In the genomic region with DNA sequence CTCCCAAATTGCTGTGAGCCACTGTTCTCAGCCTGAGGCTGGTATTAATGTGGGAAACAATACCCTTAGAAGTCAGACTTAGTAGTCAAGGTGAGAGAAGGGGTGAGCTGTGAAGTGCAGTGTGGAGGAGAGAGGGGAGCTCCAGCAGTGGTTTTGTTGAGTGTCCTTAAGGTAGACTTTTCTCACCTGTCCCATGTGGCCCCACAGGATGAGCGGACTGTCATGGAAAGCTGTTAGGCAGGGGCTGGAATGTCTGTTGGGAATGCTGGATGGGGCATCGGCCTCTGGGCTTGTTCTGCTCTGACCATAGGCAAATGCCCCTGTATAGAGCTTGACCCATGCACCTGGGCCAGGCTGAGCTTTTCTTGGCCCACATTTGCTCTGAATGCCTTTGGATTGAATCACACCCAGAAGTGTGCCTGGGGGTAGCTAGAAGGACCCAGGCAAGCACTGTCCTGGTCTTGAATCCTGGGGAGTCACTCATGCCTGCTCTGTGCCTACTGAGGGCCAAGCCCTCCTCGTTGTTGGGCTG, we compare ENCODE assay signal across 9 cellular contexts. TPM values are rescaled to one million over a fixed set of nuclear protein-coding genes. Genes with fewer than 3 reads are reported as not detected.
DNase-seq lines count a peak whose midpoint lies in the region; ATAC-seq and TF ChIP-seq lines count a peak whose summit lies in the region.
"Had no signal": no experiment of that assay in that cellular context is flagged by ENCODE, and none has a peak within 500 bp of the region (broad histone marks: within the 10 kb centered on the region; RNA-seq: fewer than 3 reads in every experiment).

No MANE protein-coding gene starts in this region.

- H3K4me3 Mint-ChIP-seq in CD14-positive monocyte (no peak overlapping the region), nephron progenitor cell (no peak overlapping the region)

- no peak overlapping the region for H3K4me3 ChIP-seq in A673 (ENCODE audit: low read depth, low read length, poor library complexity, severe bottlenecking)

- H3K36me3 ChIP-seq in A673 (ENCODE audit: insufficient read depth, low read length, poor library complexity, severe bottlenecking): no peaks in the 10 kb centered on the region

- TF ChIP-seq RAD21 in Ishikawa (IDR thresholded peaks at IDR 0.05; ENCODE audit: low read depth): no peak

- H3K27ac Mint-ChIP-seq in CD14-positive monocyte (peak overlapping the region; percentile 53 to 99 (median 97)), nephron progenitor cell (peak overlapping the region; percentile 78)

- CTCF ChIA-PET in A673 (lab: Charles Lee): no interaction called here

- peaks cover under 1% of the 10 kb centered on the region for H3K9me3 ChIP-seq in A673 (ENCODE audit: low read depth, low read length, poor library complexity, severe bottlenecking)

- H3K9me3 Mint-ChIP-seq in CD14-positive monocyte: peaks cover 0 to 3% (median 0%) of the 10 kb centered on the region in 7 donors
- H3K9me3 Mint-ChIP-seq in nephron progenitor cell: peaks cover 6% of the 10 kb centered on the region

- DNase-seq in CD14-positive monocyte (ENCODE audit: low spot score): peak; percentile 7
- DNase-seq in nephron progenitor cell: no peak
- no peak for DNase-seq in A673 (ENCODE audit: low spot score)
- DNase-seq in medulla oblongata (ENCODE audit: extremely low spot score): no peak
- DNase-seq: NK-92 treated with Interleukin-12 subunit alpha and Interleukin-12 subunit beta, amount 100 ng/mL, for 24 hours had no signal

- 0 out of 2 replicates have a peak, but pooled peaks have one; percentile 13 for TF ChIP-seq EP300 in Ishikawa (IDR thresholded peaks at IDR 0.05; ENCODE audit: borderline replicate concordance)

- H3K4me1 Mint-ChIP-seq in CD14-positive monocyte (peaks cover 93% of the 10 kb centered on the region), nephron progenitor cell (peaks cover 75% of the 10 kb centered on the region)

- intact Hi-C loops in CD14-positive monocyte (cut with micrococcal nuclease) (loop anchor here in 1 of 2 donors (2.0 to 5.0 kb wide), 2 partner anchors 15 to 44 kb away; no protein-coding TSS in a partner anchor), A673 (cut with micrococcal nuclease; ENCODE audit: unreplicated experiment) (no loop called here)

- POLR2A ChIA-PET in A673 (lab: Charles Lee; ENCODE audit: low non-redundant PET): no interaction called here

- no TSS peak for BruUV-seq in A673 (replicated peaks; lab: Mats Ljungman, UMichigan)

- no peaks in the 10 kb centered on the region for H3K27me3 ChIP-seq in A673 (replicated peaks; ENCODE audit: insufficient read depth, low read depth, low read length, poor library complexity)

- H3K27ac ChIP-seq in cingulate gyrus (ENCODE audit: low read depth, low read length) (peak overlapping the region; percentile 55), A673 (ENCODE audit: low read depth, low read length, poor library complexity, severe bottlenecking) (no peak overlapping the region)

- H3K27me3 Mint-ChIP-seq in CD14-positive monocyte (ENCODE audit: low read depth in 3 of 3) (no peaks in the 10 kb centered on the region), nephron progenitor cell (ENCODE audit: low read depth, poor library complexity) (peaks cover 5% of the 10 kb centered on the region)

- no peak for ATAC-seq in HG02885 (IDR thresholded peaks at IDR 0.05; ENCODE audit: poor library complexity, unreplicated experiment)
- ATAC-seq in HG03354 (IDR thresholded peaks at IDR 0.05; ENCODE audit: poor library complexity, severe bottlenecking, unreplicated experiment): no peak

- TF ChIP-seq CTCF in CD14-positive monocyte (IDR thresholded peaks at IDR 0.05) (no peak), nephron progenitor cell (IDR thresholded peaks at IDR 0.05) (no peak), A673 (conservative IDR thresholded peaks at IDR 0.05; ENCODE audit: low read depth, low read length) (no peak)

- H3K4me1 ChIP-seq in A673 (ENCODE audit: insufficient read depth, low read length, poor library complexity, severe bottlenecking): peaks cover 16% of the 10 kb centered on the region

- H3K36me3 Mint-ChIP-seq in CD14-positive monocyte (peaks cover 42 to 55% of the 10 kb centered on the region in 2 donors), nephron progenitor cell (ENCODE audit: low read depth) (peaks cover 19% of the 10 kb centered on the region)

TF ChIP-seq in Ishikawa, 13 proteins besides CTCF, POLR2A, EP300 and RAD21:
- TF ChIP-seq TCF12 (IDR thresholded peaks at IDR 0.05; ENCODE audit: low read depth): peak; percentile 44; the same call in 1 of the 2 replicates
- no peak for TF ChIP-seq CREB1 (IDR thresholded peaks at IDR 0.05; ENCODE audit: low read depth)
- TF ChIP-seq, protein P1, sequence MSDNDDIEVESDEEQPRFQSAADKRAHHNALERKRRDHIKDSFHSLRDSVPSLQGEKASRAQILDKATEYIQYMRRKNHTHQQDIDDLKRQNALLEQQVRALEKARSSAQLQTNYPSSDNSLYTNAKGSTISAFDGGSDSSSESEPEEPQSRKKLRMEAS (IDR thresholded peaks at IDR 0.05): 0 out of 2 replicates have a peak, but pooled peaks have one; percentile 40
- TF ChIP-seq TEAD4 (IDR thresholded peaks at IDR 0.05): peak; percentile 56
- TF ChIP-seq NFIC (IDR thresholded peaks at IDR 0.05): peak; percentile 47

RNA-seq across cellular contexts. Expression of a gene that starts 36.3 kb away (rescaled TPM):
- not detected for polyA plus RNA-seq in CD14-positive monocyte
- 0.07 and 0.19 TPM in 2 replicates for total RNA-seq in A673 (2021)

RNA-seq across cellular contexts. Expression of a gene that starts 47.3 kb away (rescaled TPM):
- polyA plus RNA-seq in CD14-positive monocyte: 100 to 1,000 TPM; 123 to 160 TPM
- total RNA-seq in A673 (2021): 50.4 and 55.8 TPM in 2 replicates
